Comparison of ENCODE assay signal across 9 cellular contexts in the genomic region with DNA sequence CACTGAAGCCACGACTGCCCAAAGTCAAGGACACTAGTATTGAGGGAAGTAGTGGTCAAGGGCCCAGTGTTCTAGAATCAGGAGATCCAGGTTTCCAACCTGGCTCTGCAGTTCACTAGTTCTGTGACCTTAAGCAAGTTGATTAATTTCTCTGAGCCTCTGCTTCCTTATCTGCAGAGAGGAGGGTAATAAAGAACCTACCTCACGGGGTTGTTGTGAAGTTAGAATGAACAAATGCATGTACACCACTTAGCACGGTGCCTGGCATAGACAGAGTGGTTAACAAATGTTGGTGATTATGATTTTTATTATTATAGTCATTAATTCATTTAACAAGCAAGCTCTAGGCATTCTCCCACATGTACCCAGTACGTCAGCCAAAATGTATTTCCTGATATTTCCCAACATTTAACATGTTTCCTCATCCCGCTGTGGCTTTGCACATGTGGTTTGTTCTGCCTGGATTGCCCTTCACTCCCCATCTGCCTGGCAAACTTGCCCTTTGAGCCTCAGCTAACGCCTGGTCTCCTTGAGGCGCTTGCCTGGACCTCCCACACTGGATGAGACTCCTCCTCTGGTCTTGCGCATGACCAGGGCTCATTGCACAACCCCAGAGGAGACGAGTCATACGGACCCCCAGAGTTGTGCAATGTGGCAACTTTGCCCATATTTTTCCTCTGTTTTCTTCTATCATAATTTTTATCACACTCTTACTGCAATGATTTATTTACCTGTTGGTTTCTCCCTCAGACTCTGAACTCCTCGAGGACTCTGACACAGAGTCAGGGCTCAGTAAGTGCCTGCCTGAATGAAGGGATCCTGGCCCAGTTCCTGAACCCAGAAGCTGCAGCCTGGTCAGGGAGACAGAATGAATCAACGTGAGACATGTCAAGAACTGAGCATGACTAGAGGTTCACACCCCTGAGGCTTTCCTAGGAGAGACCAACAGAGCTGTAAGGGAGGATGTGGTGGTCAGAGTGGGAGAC. TPM values are rescaled to one million over a fixed set of nuclear protein-coding genes. Genes with fewer than 3 reads are reported as not detected.
DNase-seq lines count a peak whose midpoint lies in the region; ATAC-seq and TF ChIP-seq lines count a peak whose summit lies in the region.
"Had no signal": no experiment of that assay in that cellular context is flagged by ENCODE, and none has a peak within 500 bp of the region (broad histone marks: within the 10 kb centered on the region; RNA-seq: fewer than 3 reads in every experiment).

No MANE protein-coding gene starts in this region.

- H3K36me3 Mint-ChIP-seq in WTC11 = no peaks in the 10 kb centered on the region
- no peaks in the 10 kb centered on the region for H3K36me3 Mint-ChIP-seq in effector memory CD8-positive, alpha-beta T cell (ENCODE audit: insufficient read depth)

- POLR2A ChIA-PET in WTC11 (lab: Charles Lee) = no interaction called here

- DNase-seq in HK-2 (ENCODE audit: unreplicated experiment) = peak; percentile 62
- no peak for DNase-seq in WTC11 (ENCODE audit: low spot score)
- DNase-seq in hepatic stellate cell (ENCODE audit: low spot score) = peak; percentile 50
- DNase-seq in stomach = peak; percentile 73
- DNase-seq in effector memory CD8-positive, alpha-beta T cell = no peak
- no peak for DNase-seq in SHP77 (lab: John Stamatoyannopoulos, UW)

- ATAC-seq in WTC11 (no peak), HG03442 (IDR thresholded peaks at IDR 0.05; ENCODE audit: unreplicated experiment) (no peak), GM18498 (IDR thresholded peaks at IDR 0.05; ENCODE audit: unreplicated experiment) (no peak)
- no peak for ATAC-seq in effector memory CD8-positive, alpha-beta T cell (replicated peaks)

- no peaks in the 10 kb centered on the region for H3K27me3 Mint-ChIP-seq in WTC11 (ENCODE audit: low read depth)
- peaks cover 0 to 10% of the 10 kb centered on the region in 2 donors for H3K27me3 Mint-ChIP-seq in effector memory CD8-positive, alpha-beta T cell

- TF ChIP-seq EP300 in stomach (IDR thresholded peaks at IDR 0.05) = no peak

- no peaks in the 10 kb centered on the region for H3K36me3 ChIP-seq in stomach
- H3K36me3 ChIP-seq: SJSA1 had no signal

- no peaks in the 10 kb centered on the region for H3K9me3 ChIP-seq in stomach
- H3K9me3 ChIP-seq: SJSA1 had no signal

- 0 out of 2 replicates have a peak overlapping the region, but pooled peaks have one; percentile 1 for H3K27ac Mint-ChIP-seq in WTC11
- no peak overlapping the region for H3K27ac Mint-ChIP-seq in effector memory CD8-positive, alpha-beta T cell

- TF ChIP-seq POLR2A in stomach (IDR thresholded peaks at IDR 0.05) = no peak

- TF ChIP-seq CTCF in WTC11 (IDR thresholded peaks at IDR 0.05) (no peak), stomach (IDR thresholded peaks at IDR 0.05) (no peak)

- H3K4me3 Mint-ChIP-seq in WTC11 = no peak overlapping the region
- H3K4me3 Mint-ChIP-seq in effector memory CD8-positive, alpha-beta T cell = no peak overlapping the region

- CTCF ChIA-PET in WTC11 (lab: Charles Lee) = interaction anchor here (1.0 to 2.2 kb wide), 2 partner anchors 15 to 32 kb away, joined by 3 to 8 read pairs; no protein-coding TSS in a partner anchor

- H3K9me3 Mint-ChIP-seq in WTC11 = no peaks in the 10 kb centered on the region
- no peaks in the 10 kb centered on the region for H3K9me3 Mint-ChIP-seq in effector memory CD8-positive, alpha-beta T cell

- no peaks in the 10 kb centered on the region for H3K4me1 Mint-ChIP-seq in WTC11
- H3K4me1 Mint-ChIP-seq in effector memory CD8-positive, alpha-beta T cell (ENCODE audit: low read depth in 2 of 2) = peaks cover 0 to 6% of the 10 kb centered on the region in 2 donors

- WGBS in stomach, 5 donors = 28 to 39% (median 30%) methylated on average over 12 of the region's 12 CpGs

- H3K27me3 ChIP-seq in stomach = no peaks in the 10 kb centered on the region
- H3K27me3 ChIP-seq: SJSA1 had no signal

- peak overlapping the region in 3 of 5 donors; percentile 61 to 76 (median 74) for H3K27ac ChIP-seq in stomach
- H3K27ac ChIP-seq: SJSA1 had no signal

- no peak overlapping the region for H3K4me3 ChIP-seq in stomach
- H3K4me3 ChIP-seq: SJSA1 had no signal

- peaks cover 0 to 15% (median 6%) of the 10 kb centered on the region in 4 donors for H3K4me1 ChIP-seq in stomach

- intact Hi-C loops in stomach (cut with DNase I; ENCODE audit: low total_unique reads) = no loop called here

TF ChIP-seq in WTC11, 78 proteins besides CTCF, POLR2A, EP300 and RAD21:
- peak; percentile 69 for TF ChIP-seq GABPB1 (CRISPR knock-in tag; IDR thresholded peaks at IDR 0.05)
- TF ChIP-seq, protein P1, sequence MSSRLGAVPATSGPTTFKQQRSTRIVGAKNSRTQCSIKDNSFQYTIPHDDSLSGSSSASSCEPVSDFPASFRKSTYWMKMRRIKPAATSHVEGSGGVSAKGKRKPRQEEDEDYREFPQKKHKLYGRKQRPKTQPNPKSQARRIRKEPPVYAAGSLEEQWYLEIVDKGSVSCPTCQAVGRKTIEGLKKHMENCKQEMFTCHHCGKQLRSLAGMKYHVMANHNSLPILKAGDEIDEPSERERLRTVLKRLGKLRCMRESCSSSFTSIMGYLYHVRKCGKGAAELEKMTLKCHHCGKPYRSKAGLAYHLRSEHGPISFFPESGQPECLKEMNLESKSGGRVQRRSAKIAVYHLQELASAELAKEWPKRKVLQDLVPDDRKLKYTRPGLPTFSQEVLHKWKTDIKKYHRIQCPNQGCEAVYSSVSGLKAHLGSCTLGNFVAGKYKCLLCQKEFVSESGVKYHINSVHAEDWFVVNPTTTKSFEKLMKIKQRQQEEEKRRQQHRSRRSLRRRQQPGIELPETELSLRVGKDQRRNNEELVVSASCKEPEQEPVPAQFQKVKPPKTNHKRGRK (CRISPR knock-in tag; IDR thresholded peaks at IDR 0.05; ENCODE audit: borderline replicate concordance) = no peak

RNA-seq across cellular contexts. Expression of a gene that starts 20.7 kb away (rescaled TPM):
- 11.5 to 14.0 TPM (median 12.9 TPM) in 3 replicates for total RNA-seq in WTC11 (2021)
- 10 to 100 TPM in 1 of 5 donors, 1 to 10 TPM in 3, not detected in 1; 2.0 to 16.1 (median 7.0) TPM for total RNA-seq in stomach
- 1 to 10 TPM in 1 of 3 donors, under 1 TPM in 2; 0.75 to 9.1 (median 0.76) TPM for polyA plus RNA-seq in stomach

RNA-seq across cellular contexts. Expression of a gene that starts 32.5 kb away (rescaled TPM):
- total RNA-seq in WTC11 (2021) (31.0 to 32.6 TPM (median 32.2 TPM) in 3 replicates), stomach (10 to 100 TPM in 1 of 5 donors, 1 to 10 TPM in 3, not detected in 1; 4.5 to 39.4 (median 5.8) TPM)
- polyA plus RNA-seq in stomach = 1 to 10 TPM in 2 of 3 donors, under 1 TPM in 1; 0.61 to 4.4 (median 1.7) TPM

RNA-seq across cellular contexts. Expression of a gene that starts 50.9 kb away (rescaled TPM):
- total RNA-seq in WTC11 (2021) (26.3 to 31.4 TPM (median 27.3 TPM) in 3 replicates), stomach (10 to 100 TPM in 3 of 5 donors, 1 to 10 TPM in 2; 4.3 to 42.0 (median 10.5) TPM)
- polyA plus RNA-seq in stomach = 10 to 100 TPM; 10.3 to 18.5 (median 11.0) TPM

Comparison
In these comparisons a context has a peak if more than half of its experiments do, and no peak if none do; other contexts are left out.
1. DNase-seq: peak in HK-2 (single experiment), hepatic stellate cell (single experiment) and stomach (single experiment); none in WTC11 (single experiment), effector memory CD8-positive, alpha-beta T cell (0 of 3) and SHP77 (0 of 2).